9 cellular contexts compared by ENCODE assay signal in the genomic region with DNA sequence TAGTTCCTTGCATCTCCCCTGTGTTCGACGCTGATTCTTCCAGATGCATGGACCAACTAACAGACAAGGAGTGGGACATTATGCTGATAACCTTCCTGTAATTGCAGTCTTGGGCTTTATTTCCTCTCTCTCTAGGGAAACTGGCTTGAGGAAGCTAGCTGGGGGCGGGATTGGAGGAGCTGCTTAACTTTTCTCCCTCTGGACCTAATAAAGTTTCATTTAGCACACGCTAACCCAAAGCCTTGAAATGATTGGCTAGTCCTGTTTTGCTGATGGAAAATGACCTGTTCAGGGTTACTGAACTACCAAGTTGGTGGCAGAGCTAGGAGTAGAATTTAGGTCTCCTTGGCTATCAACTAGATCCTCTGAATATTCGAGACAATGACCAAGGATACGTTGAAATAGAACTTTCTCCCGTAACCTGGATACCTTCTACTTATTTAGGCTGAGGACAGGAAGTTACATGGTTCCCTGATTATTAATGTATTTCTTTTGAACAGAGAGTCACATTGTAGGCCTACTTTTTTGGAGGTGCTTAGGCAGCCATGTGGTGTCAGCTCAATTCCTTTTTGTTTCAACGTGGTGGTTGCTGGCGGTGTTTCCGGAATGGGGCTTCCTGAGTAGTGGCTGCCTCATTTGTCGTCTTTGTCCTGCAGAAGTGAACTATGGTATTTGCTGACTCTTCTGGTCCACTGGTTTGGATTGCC. TPM values are rescaled to one million over a fixed set of nuclear protein-coding genes. Genes with fewer than 3 reads are reported as not detected.
DNase-seq lines count a peak whose midpoint lies in the region; ATAC-seq and TF ChIP-seq lines count a peak whose summit lies in the region.
"Had no signal": no experiment of that assay in that cellular context is flagged by ENCODE, and none has a peak within 500 bp of the region (broad histone marks: within the 10 kb centered on the region; RNA-seq: fewer than 3 reads in every experiment).

No MANE protein-coding gene starts in this region.

- intact Hi-C loops in activated T-helper 1 cell treated with anti-CD3 and anti-CD28 coated beads, Interleukin-12 subunit alpha, Interleukin-12 subunit beta, Interleukin-2, Interleukin-4 antibody, amounts not matched to agents 30 ng/mL and 10 ng/mL and 1 ng/mL, durations not matched to agents 14 hours and 24 hours and 36 hours (cut with micrococcal nuclease), result loop anchor here (2.0 to 10.0 kb wide), 8 partner anchors 33 to 1259 kb away; a partner anchor contains a TSS
- intact Hi-C loops in tibial artery (cut with DNase I; ENCODE audit: low total_unique reads), result no loop called here

- H3K9ac ChIP-seq in iPS-18a (ENCODE audit: low read length), result no peak overlapping the region

- peaks cover 18 to 20% of the 10 kb centered on the region in 2 donors for H3K36me3 Mint-ChIP-seq in activated T-cell treated with anti-CD3 and anti-CD28 coated beads, Interleukin-2, amount 50 U/mL, for 72 hours (ENCODE audit: insufficient read depth in 2 of 2)
- peaks cover 44% of the 10 kb centered on the region for H3K36me3 Mint-ChIP-seq in activated T-helper 1 cell treated with anti-CD3 and anti-CD28 coated beads, Interleukin-12 subunit alpha, Interleukin-12 subunit beta, Interleukin-2, Interleukin-4 antibody, amounts not matched to agents 30 ng/mL and 10 ng/mL and 1 ng/mL, durations not matched to agents 14 hours and 24 hours and 36 hours (ENCODE audit: low read depth)

- H3K4me1 ChIP-seq in iPS-18a (ENCODE audit: control insufficient read depth, low read depth, low read length), result peaks cover 9% of the 10 kb centered on the region
- H3K4me1 ChIP-seq in tibial artery, result peaks cover 0 to 55% (median 13%) of the 10 kb centered on the region in 4 donors

- peaks cover 7% of the 10 kb centered on the region for H3K36me3 ChIP-seq in iPS-18a (ENCODE audit: control insufficient read depth, low read depth, low read length)
- no peaks in the 10 kb centered on the region for H3K36me3 ChIP-seq in tibial artery

- H3K27ac ChIP-seq in iPS-18a (ENCODE audit: low read length) (no peak overlapping the region), tibial artery (peak overlapping the region; percentile 91 to 97)

- peak in 1 of 2 donors; percentile 24 for DNase-seq in activated T-cell treated with anti-CD3 and anti-CD28 coated beads, Interleukin-2, amount 50 U/mL, for 72 hours
- no peak for DNase-seq in activated T-cell treated with anti-CD3 and anti-CD28 coated beads, Interleukin-2, amount 50 U/mL, for 48 hours
- no peak for DNase-seq in activated T-helper 1 cell treated with anti-CD3 and anti-CD28 coated beads, Interleukin-12 subunit alpha, Interleukin-12 subunit beta, Interleukin-2, Interleukin-4 antibody, amounts not matched to agents 30 ng/mL and 10 ng/mL and 1 ng/mL, durations not matched to agents 14 hours and 24 hours and 36 hours (ENCODE audit: low spot score)
- DNase-seq in tibial artery (no peak), NCI-H187 (lab: John Stamatoyannopoulos, UW) (no peak), NCI-H1048 (lab: John Stamatoyannopoulos, UW) (no peak)
- DNase-seq: NCI-H82 had no signal

- no peaks in the 10 kb centered on the region for H3K9me3 Mint-ChIP-seq in activated T-cell treated with anti-CD3 and anti-CD28 coated beads, Interleukin-2, amount 50 U/mL, for 72 hours
- no peaks in the 10 kb centered on the region for H3K9me3 Mint-ChIP-seq in activated T-helper 1 cell treated with anti-CD3 and anti-CD28 coated beads, Interleukin-12 subunit alpha, Interleukin-12 subunit beta, Interleukin-2, Interleukin-4 antibody, amounts not matched to agents 30 ng/mL and 10 ng/mL and 1 ng/mL, durations not matched to agents 14 hours and 24 hours and 36 hours

- no peak for TF ChIP-seq CTCF in tibial artery (IDR thresholded peaks at IDR 0.05)

- no peaks in the 10 kb centered on the region for H3K27me3 ChIP-seq in iPS-18a (ENCODE audit: control insufficient read depth, insufficient read depth, low read length)
- no peaks in the 10 kb centered on the region for H3K27me3 ChIP-seq in tibial artery

- peak overlapping the region; percentile 86 for H3K4me3 ChIP-seq in iPS-18a (ENCODE audit: low read length)
- peak overlapping the region; percentile 76 to 77 for H3K4me3 ChIP-seq in tibial artery

- H3K27me3 Mint-ChIP-seq in activated T-cell treated with anti-CD3 and anti-CD28 coated beads, Interleukin-2, amount 50 U/mL, for 72 hours (ENCODE audit: low read depth), result peaks cover 4% of the 10 kb centered on the region
- no peaks in the 10 kb centered on the region for H3K27me3 Mint-ChIP-seq in activated T-helper 1 cell treated with anti-CD3 and anti-CD28 coated beads, Interleukin-12 subunit alpha, Interleukin-12 subunit beta, Interleukin-2, Interleukin-4 antibody, amounts not matched to agents 30 ng/mL and 10 ng/mL and 1 ng/mL, durations not matched to agents 14 hours and 24 hours and 36 hours (ENCODE audit: insufficient read depth)

- peaks cover 41% of the 10 kb centered on the region for H3K4me1 Mint-ChIP-seq in activated T-cell treated with anti-CD3 and anti-CD28 coated beads, Interleukin-2, amount 50 U/mL, for 72 hours (ENCODE audit: low read depth)
- H3K4me1 Mint-ChIP-seq in activated T-helper 1 cell treated with anti-CD3 and anti-CD28 coated beads, Interleukin-12 subunit alpha, Interleukin-12 subunit beta, Interleukin-2, Interleukin-4 antibody, amounts not matched to agents 30 ng/mL and 10 ng/mL and 1 ng/mL, durations not matched to agents 14 hours and 24 hours and 36 hours (ENCODE audit: low read depth), result peaks cover 62% of the 10 kb centered on the region

- no peak for ATAC-seq in activated T-cell treated with anti-CD3 and anti-CD28 coated beads, Interleukin-2, amount 50 U/mL, for 72 hours (replicated peaks in 1 of 2)
- no peak for ATAC-seq in GM18517 (IDR thresholded peaks at IDR 0.05; ENCODE audit: unreplicated experiment)

- peaks cover 9% of the 10 kb centered on the region for H3K9me3 ChIP-seq in iPS-18a (ENCODE audit: control insufficient read depth, low read depth, low read length)
- no peaks in the 10 kb centered on the region for H3K9me3 ChIP-seq in tibial artery

- peak overlapping the region; percentile 97 for H3K27ac Mint-ChIP-seq in activated T-cell treated with anti-CD3 and anti-CD28 coated beads, Interleukin-2, amount 50 U/mL, for 72 hours
- H3K27ac Mint-ChIP-seq in activated T-helper 1 cell treated with anti-CD3 and anti-CD28 coated beads, Interleukin-12 subunit alpha, Interleukin-12 subunit beta, Interleukin-2, Interleukin-4 antibody, amounts not matched to agents 30 ng/mL and 10 ng/mL and 1 ng/mL, durations not matched to agents 14 hours and 24 hours and 36 hours, result peak overlapping the region; percentile 91

- peak overlapping the region; percentile 80 to 99 for H3K4me3 Mint-ChIP-seq in activated T-cell treated with anti-CD3 and anti-CD28 coated beads, Interleukin-2, amount 50 U/mL, for 72 hours
- H3K4me3 Mint-ChIP-seq in activated T-helper 1 cell treated with anti-CD3 and anti-CD28 coated beads, Interleukin-12 subunit alpha, Interleukin-12 subunit beta, Interleukin-2, Interleukin-4 antibody, amounts not matched to agents 30 ng/mL and 10 ng/mL and 1 ng/mL, durations not matched to agents 14 hours and 24 hours and 36 hours, result peak overlapping the region; percentile 97

RNA-seq across cellular contexts. Expression of a gene that starts 2.0 kb away (rescaled TPM):
- 100 to 1,000 TPM; 345 to 457 TPM for total RNA-seq in activated T-cell treated with anti-CD3 and anti-CD28 coated beads, Interleukin-2, amount 50 U/mL, for 72 hours
- 799 and 814 TPM in 2 replicates for total RNA-seq in activated T-helper 1 cell treated with anti-CD3 and anti-CD28 coated beads, Interleukin-12 subunit alpha, Interleukin-12 subunit beta, Interleukin-2, Interleukin-4 antibody, amounts not matched to agents 30 ng/mL and 10 ng/mL and 1 ng/mL, durations not matched to agents 14 hours and 24 hours and 36 hours

RNA-seq across cellular contexts. Expression of a gene that starts 33.4 kb away (rescaled TPM):
- total RNA-seq in activated T-cell treated with anti-CD3 and anti-CD28 coated beads, Interleukin-2, amount 50 U/mL, for 72 hours, result 10 to 100 TPM; 19.9 to 30.6 TPM
- total RNA-seq in activated T-helper 1 cell treated with anti-CD3 and anti-CD28 coated beads, Interleukin-12 subunit alpha, Interleukin-12 subunit beta, Interleukin-2, Interleukin-4 antibody, amounts not matched to agents 30 ng/mL and 10 ng/mL and 1 ng/mL, durations not matched to agents 14 hours and 24 hours and 36 hours, result 14.9 and 15.0 TPM in 2 replicates
